Comparison of ENCODE assay signal across 8 cellular contexts in genomic region chr11:105609832-105610781, GRCh38. TPM values are rescaled to one million over a fixed set of nuclear protein-coding genes. Genes with fewer than 3 reads are reported as not detected.
DNase-seq lines count a peak whose midpoint lies in the region; ATAC-seq and TF ChIP-seq lines count a peak whose summit lies in the region.

Gene GRIA4, plus strand, starts transcription at chr11:105610073. Its CDS starts 925 bp downstream, at chr11:105610998.

- TF ChIP-seq CTCF in AG04450 (IDR thresholded peaks at IDR 0.05; ENCODE audit: low read depth, low read length) (0 out of 2 replicates have a peak, but pooled peaks have one; percentile 1), HFFc6 (IDR thresholded peaks at IDR 0.05) (no peak), WTC11 (IDR thresholded peaks at IDR 0.05) (no peak), nephron progenitor cell (IDR thresholded peaks at IDR 0.05) (no peak)

- no peak within 1 kb of the TSS for H3K27ac ChIP-seq in AG04450 (ENCODE audit: low read depth, low read length)

- H3K9me3 Mint-ChIP-seq in HFFc6: no peaks in the 10 kb centered on the region
- H3K9me3 Mint-ChIP-seq in WTC11: peaks cover 9% of the 10 kb centered on the region
- H3K9me3 Mint-ChIP-seq in nephron progenitor cell: no peaks in the 10 kb centered on the region

- ATAC-seq in WTC11: peak; percentile 80
- ATAC-seq in HG03045 (IDR thresholded peaks at IDR 0.05; ENCODE audit: unreplicated experiment): no peak
- ATAC-seq in HG02938 (IDR thresholded peaks at IDR 0.05; ENCODE audit: unreplicated experiment): no peak

- H3K27ac Mint-ChIP-seq in HFFc6: no peak within 1 kb of the TSS
- H3K27ac Mint-ChIP-seq in WTC11: peak within 1 kb of the TSS; percentile 50; the same call in 1 of the 2 replicates
- H3K27ac Mint-ChIP-seq in nephron progenitor cell: no peak within 1 kb of the TSS

- H3K27me3 Mint-ChIP-seq in HFFc6 (ENCODE audit: insufficient read depth) (peaks cover 27% of the 10 kb centered on the region), WTC11 (ENCODE audit: low read depth) (no peaks in the 10 kb centered on the region; the same call in 1 of the 2 replicates), nephron progenitor cell (ENCODE audit: low read depth, poor library complexity) (peaks cover 61% of the 10 kb centered on the region)

- H3K4me1 Mint-ChIP-seq in HFFc6 (ENCODE audit: low read depth) (peaks cover 29% of the 10 kb centered on the region), WTC11 (peaks cover 39% of the 10 kb centered on the region), nephron progenitor cell (peaks cover 28% of the 10 kb centered on the region)

- H3K27me3 ChIP-seq in AG04450 (ENCODE audit: control insufficient read depth, insufficient read depth, low read length): no peaks in the 10 kb centered on the region

- no peaks in the 10 kb centered on the region for H3K36me3 Mint-ChIP-seq in HFFc6 (ENCODE audit: low read depth)
- H3K36me3 Mint-ChIP-seq in WTC11: no peaks in the 10 kb centered on the region
- H3K36me3 Mint-ChIP-seq in nephron progenitor cell (ENCODE audit: low read depth): no peaks in the 10 kb centered on the region

- peak within 1 kb of the TSS; percentile 85 for H3K4me3 Mint-ChIP-seq in HFFc6
- H3K4me3 Mint-ChIP-seq in WTC11: peak within 1 kb of the TSS; percentile 80
- H3K4me3 Mint-ChIP-seq in nephron progenitor cell: peak within 1 kb of the TSS; percentile 76

- no peaks in the 10 kb centered on the region for H3K9me3 ChIP-seq in AG04450 (ENCODE audit: control insufficient read depth, insufficient read depth, low read length)

- POLR2A ChIA-PET in AG04450 (lab: Yijun Ruan, JAX) (no interaction called here), WTC11 (lab: Charles Lee) (no interaction called here)

- H3K4me3 ChIP-seq in AG04450 (ENCODE audit: low read depth, low read length): peak within 1 kb of the TSS; percentile 69

- DNase-seq in AG04450 (ENCODE audit: low read depth, low spot score): peak; percentile 16
- DNase-seq in HFFc6: peak; percentile 6
- DNase-seq in WTC11 (ENCODE audit: low spot score): peak; percentile 63
- DNase-seq in fibroblast of the conjunctiva (ENCODE audit: low read depth): peak; percentile 3
- DNase-seq in nephron progenitor cell: peak; percentile 74
- DNase-seq in T-helper 9 cell: no peak

- CTCF ChIA-PET in AG04450 (lab: Charles Lee): no interaction called here
- CTCF ChIA-PET in WTC11 (lab: Charles Lee): no interaction called here

TF ChIP-seq in WTC11, 78 proteins besides CTCF, POLR2A, EP300 and RAD21 (continues in another document):
- TF ChIP-seq USF1 (CRISPR knock-in tag; IDR thresholded peaks at IDR 0.05) (0 out of 2 replicates have a peak, but pooled peaks have one; percentile 25), NR3C1 (CRISPR knock-in tag; conservative IDR thresholded peaks at IDR 0.05; ENCODE audit: low read depth) (no peak), HMGXB4 (CRISPR knock-in tag; IDR thresholded peaks at IDR 0.05) (peak; percentile 57; the same call in 1 of the 2 replicates), TP53 (CRISPR knock-in tag; IDR thresholded peaks at IDR 0.05) (no peak), MYBL2 (CRISPR knock-in tag; IDR thresholded peaks at IDR 0.05) (no peak), ZNF423 (CRISPR knock-in tag; IDR thresholded peaks at IDR 0.05) (peak; percentile 35; the same call in 1 of the 2 replicates), PRDM15 (CRISPR knock-in tag; IDR thresholded peaks at IDR 0.05) (peak; percentile 4; the same call in 1 of the 2 replicates), ZNF425 (CRISPR knock-in tag; conservative IDR thresholded peaks at IDR 0.05) (no peak), ZNF138 (CRISPR knock-in tag; conservative IDR thresholded peaks at IDR 0.05) (no peak), ERG (CRISPR knock-in tag; IDR thresholded peaks at IDR 0.05) (no peak), E2F4 (CRISPR knock-in tag; IDR thresholded peaks at IDR 0.05; ENCODE audit: borderline replicate concordance, low read depth) (no peak), TCF7 (CRISPR knock-in tag; IDR thresholded peaks at IDR 0.05; ENCODE audit: low read depth) (no peak), CREM (CRISPR knock-in tag; IDR thresholded peaks at IDR 0.05) (no peak)

RNA-seq across cellular contexts. Expression of gene GRIA4, which starts in this region (rescaled TPM):
- polyA plus RNA-seq in AG04450 (2011; rRNA removed): 0.33 and 0.64 TPM in 2 replicates
- 0.64 and 0.91 TPM in 2 replicates for polyA minus RNA-seq in AG04450 (2011; rRNA and poly(A)+ RNA removed)
- total RNA-seq in HFFc6 (2021; fragmentation: NEBNext Ultra II Directional; extraction: Animal tissue kit (Norgen Biotek cat#: 25700)): not detected
- total RNA-seq in WTC11 (2021): 11.4 to 20.0 TPM (median 17.9 TPM) in 3 replicates

Comparison
In these comparisons a context has a peak if more than half of its experiments do, and no peak if none do; other contexts are left out.
1. RNA of gene GRIA4 (total RNA-seq): 11.4 to 20.0 TPM in WTC11; not detected in HFFc6; every median in the first group is over 10 times any median in the second.
2. Peak in DNase-seq and H3K4me3 ChIP-seq in AG04450; RNA of the gene not detected or under 1 TPM.
3. Peak in DNase-seq in HFFc6; RNA of the gene not detected or under 1 TPM.
4. Peak in every context shown above with its lines, with median percentiles within 50 percentile points of each other: H3K4me3 Mint-ChIP-seq.